13 cellular contexts compared by ENCODE assay signal in the genomic region with DNA sequence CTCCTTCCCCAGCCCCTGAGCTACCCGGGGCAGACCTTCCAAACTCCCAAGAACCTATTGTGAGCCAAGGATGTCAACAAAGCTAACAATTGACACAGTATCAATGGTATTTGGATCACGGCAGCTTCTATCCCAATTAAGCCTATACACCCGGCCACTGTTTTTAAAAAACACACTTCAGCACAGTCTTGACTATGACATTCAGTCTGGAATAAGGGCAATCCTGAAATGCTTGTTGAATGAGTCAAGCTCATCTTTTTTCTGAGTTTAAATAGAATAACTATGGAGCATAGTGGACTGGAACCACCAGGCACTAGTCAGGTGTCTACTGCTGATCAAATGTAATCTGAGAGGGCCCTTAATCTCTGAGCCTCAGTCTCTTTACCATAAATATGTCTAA. TPM values are rescaled to one million over a fixed set of nuclear protein-coding genes. Genes with fewer than 3 reads are reported as not detected.
DNase-seq lines count a peak whose midpoint lies in the region; ATAC-seq and TF ChIP-seq lines count a peak whose summit lies in the region.
"Had no signal": no experiment of that assay in that cellular context is flagged by ENCODE, and none has a peak within 500 bp of the region (broad histone marks: within the 10 kb centered on the region; RNA-seq: fewer than 3 reads in every experiment).

No MANE protein-coding gene starts in this region.

- intact Hi-C loops in Caco-2 (cut with micrococcal nuclease; ENCODE audit: unreplicated experiment) = no loop called here
- intact Hi-C loops in activated CD8-positive, alpha-beta T cell treated with anti-CD3 and anti-CD28 coated beads for 36 hours (cut with micrococcal nuclease) = no loop called here

- POLR2A ChIA-PET in Caco-2 (lab: Charles Lee) = no interaction called here
- POLR2A ChIA-PET in activated CD8-positive, alpha-beta T cell treated with anti-CD3 and anti-CD28 coated beads for 36 hours (lab: Charles Lee) = no interaction called here

- H3K4me1 ChIP-seq in mesodermal cell (ENCODE audit: control insufficient read depth, insufficient read depth, low read length, poor library complexity, severe bottlenecking) = peaks cover 15% of the 10 kb centered on the region
- peaks cover 15% of the 10 kb centered on the region; the same call in 1 of the 2 replicates for H3K4me1 ChIP-seq in Caco-2

- H3K27ac ChIP-seq in mesodermal cell (ENCODE audit: low read depth, low read length, severe bottlenecking) = peak overlapping the region; percentile 44

- no peak overlapping the region for H3K4me3 Mint-ChIP-seq in Caco-2 (ENCODE audit: unreplicated experiment)
- H3K4me3 Mint-ChIP-seq in activated CD8-positive, alpha-beta T cell treated with anti-CD3 and anti-CD28 coated beads for 36 hours = no peak overlapping the region
- H3K4me3 Mint-ChIP-seq: activated naive CD4-positive, alpha-beta T cell treated with anti-CD3 and anti-CD28 coated beads, Interleukin-2, amount 50 U/mL, for 24 hours had no signal

- H3K36me3 ChIP-seq in mesodermal cell (ENCODE audit: control insufficient read depth, insufficient read depth, low read length) (peaks cover 9% of the 10 kb centered on the region), Caco-2 (ENCODE audit: control insufficient read depth, insufficient read depth, low read length) (peaks cover 5% of the 10 kb centered on the region; the same call in 1 of the 2 replicates)
- H3K36me3 ChIP-seq: heart right ventricle had no signal

- BruUV-seq in Caco-2 (replicated peaks; lab: Mats Ljungman, UMichigan) = no TSS peak

- no peak for TF ChIP-seq CTCF in Caco-2 (IDR thresholded peaks at IDR 0.05; ENCODE audit: insufficient read depth in 1 of 2, low read depth in 1 of 2, low read length in 1 of 2, severe bottlenecking in 1 of 2, unreplicated experiment in 1 of 2)
- no peak for TF ChIP-seq CTCF in activated CD8-positive, alpha-beta T cell treated with anti-CD3 and anti-CD28 coated beads for 36 hours (IDR thresholded peaks at IDR 0.05)

- H3K9me3 ChIP-seq in mesodermal cell (ENCODE audit: control insufficient read depth, low read length) (no peaks in the 10 kb centered on the region), Caco-2 (no peaks in the 10 kb centered on the region)
- H3K9me3 ChIP-seq: heart right ventricle had no signal

- DNase-seq in A172 (ENCODE audit: low spot score) (peak; percentile 60), HS-5 (ENCODE audit: low read depth) (peak; percentile 52), astrocyte of the hippocampus (ENCODE audit: low read depth, low spot score) (peak; percentile 76), SKM-1 (lab: John Stamatoyannopoulos, UW; ENCODE audit: unreplicated experiment) (no peak), Caco-2 (no peak)
- DNase-seq in stimulated activated CD4-positive, alpha-beta T cell treated with anti-CD3 and anti-CD28 coated beads, Interleukin-4, amount 100 ng/mL, for 24 hours = no peak
- DNase-seq in activated CD8-positive, alpha-beta T cell treated with anti-CD3 and anti-CD28 coated beads for 36 hours = no peak
- DNase-seq: activated CD4-positive, alpha-beta T cell treated with anti-CD3 and anti-CD28 coated beads, Interleukin-2, amount 50 U/mL, for 4 hours; heart right ventricle; NCI-H146 had no signal

- ATAC-seq in activated CD8-positive, alpha-beta T cell treated with anti-CD3 and anti-CD28 coated beads for 36 hours = no peak

- no peak overlapping the region for H3K27ac Mint-ChIP-seq in Caco-2 (ENCODE audit: unreplicated experiment)
- H3K27ac Mint-ChIP-seq in activated CD8-positive, alpha-beta T cell treated with anti-CD3 and anti-CD28 coated beads for 36 hours = no peak overlapping the region
- H3K27ac Mint-ChIP-seq: activated naive CD4-positive, alpha-beta T cell treated with anti-CD3 and anti-CD28 coated beads, Interleukin-2, amount 50 U/mL, for 24 hours had no signal

- H3K36me3 Mint-ChIP-seq in Caco-2 (ENCODE audit: insufficient read depth, unreplicated experiment) = peaks cover 5% of the 10 kb centered on the region
- H3K36me3 Mint-ChIP-seq in activated CD8-positive, alpha-beta T cell treated with anti-CD3 and anti-CD28 coated beads for 36 hours (ENCODE audit: low read depth) = no peaks in the 10 kb centered on the region
- H3K36me3 Mint-ChIP-seq: activated naive CD4-positive, alpha-beta T cell treated with anti-CD3 and anti-CD28 coated beads, Interleukin-2, amount 50 U/mL, for 24 hours had no signal

- H3K4me1 Mint-ChIP-seq in Caco-2 (ENCODE audit: low read depth, unreplicated experiment) = peaks cover 15% of the 10 kb centered on the region
- H3K4me1 Mint-ChIP-seq in activated CD8-positive, alpha-beta T cell treated with anti-CD3 and anti-CD28 coated beads for 36 hours (ENCODE audit: low read depth) = peaks cover 4% of the 10 kb centered on the region

- H3K4me3 ChIP-seq in mesodermal cell (ENCODE audit: extremely low read depth, insufficient read depth, low read length, poor library complexity, severe bottlenecking) (no peak overlapping the region), Caco-2 (ENCODE audit: low read depth, low read length) (no peak overlapping the region)
- H3K4me3 ChIP-seq: heart right ventricle, lung had no signal

- 80 to 88% methylated on average over 1 of the region's 3 CpGs for WGBS in mesodermal cell (ENCODE audit: insufficient coverage in 2 of 2), 2 experiments

- H3K27me3 Mint-ChIP-seq in Caco-2 (ENCODE audit: insufficient read depth, unreplicated experiment) = no peaks in the 10 kb centered on the region
- H3K27me3 Mint-ChIP-seq in activated CD8-positive, alpha-beta T cell treated with anti-CD3 and anti-CD28 coated beads for 36 hours = peaks cover 31% of the 10 kb centered on the region

- H3K9me3 Mint-ChIP-seq in Caco-2 (ENCODE audit: unreplicated experiment) = no peaks in the 10 kb centered on the region
- peaks cover 4% of the 10 kb centered on the region for H3K9me3 Mint-ChIP-seq in activated CD8-positive, alpha-beta T cell treated with anti-CD3 and anti-CD28 coated beads for 36 hours
- H3K9me3 Mint-ChIP-seq: activated naive CD4-positive, alpha-beta T cell treated with anti-CD3 and anti-CD28 coated beads, Interleukin-2, amount 50 U/mL, for 24 hours had no signal

- H3K27me3 ChIP-seq in Caco-2 (replicated peaks; ENCODE audit: control insufficient read depth, insufficient read depth, low read length) = no peaks in the 10 kb centered on the region
- H3K27me3 ChIP-seq: heart right ventricle had no signal

- CTCF ChIA-PET in Caco-2 (lab: Charles Lee) = interaction anchor here (0.6 kb wide), 1 partner anchor 14 kb away, joined by 3 read pairs; no protein-coding TSS in a partner anchor
- CTCF ChIA-PET in activated CD8-positive, alpha-beta T cell treated with anti-CD3 and anti-CD28 coated beads for 36 hours (lab: Charles Lee) = no interaction called here

RNA-seq across cellular contexts. Expression of gene DENND5B, which starts 5.7 kb away (rescaled TPM):
- total RNA-seq in A172 (2014; rRNA removed; shearing (Covaris generic)) = 19.8 and 22.7 TPM in 2 replicates
- 24.0 TPM for polyA plus RNA-seq in mesodermal cell (2013, experiment 1 of 2)
- polyA plus RNA-seq in mesodermal cell (2013, experiment 2 of 2) = 21.8 TPM
- total RNA-seq in Caco-2 (2022) = 34.9 and 36.0 TPM in 2 replicates
- under 1 TPM; 0.31 to 0.43 TPM for total RNA-seq in activated CD8-positive, alpha-beta T cell treated with anti-CD3 and anti-CD28 coated beads for 36 hours

Comparison
In these comparisons a context has a peak if more than half of its experiments do, and no peak if none do; other contexts are left out.
1. DNase-seq: peak in A172 (single experiment), HS-5 (single experiment) and astrocyte of the hippocampus (single experiment); none in stimulated activated CD4-positive, alpha-beta T cell treated with anti-CD3 and anti-CD28 coated beads, Interleukin-4, amount 100 ng/mL, for 24 hours (single experiment), SKM-1 (single experiment), Caco-2 (0 of 2) and activated CD8-positive, alpha-beta T cell treated with anti-CD3 and anti-CD28 coated beads for 36 hours (single experiment).
2. RNA of gene DENND5B, which starts 5.7 kb away (total RNA-seq): 34.9 to 36.0 TPM in Caco-2 and 19.8 to 22.7 TPM in A172; 0.31 to 0.43 TPM in activated CD8-positive, alpha-beta T cell treated with anti-CD3 and anti-CD28 coated beads for 36 hours; every median in the first group is over 10 times any median in the second.